8 cellular contexts compared by ENCODE assay signal in the genomic region with DNA sequence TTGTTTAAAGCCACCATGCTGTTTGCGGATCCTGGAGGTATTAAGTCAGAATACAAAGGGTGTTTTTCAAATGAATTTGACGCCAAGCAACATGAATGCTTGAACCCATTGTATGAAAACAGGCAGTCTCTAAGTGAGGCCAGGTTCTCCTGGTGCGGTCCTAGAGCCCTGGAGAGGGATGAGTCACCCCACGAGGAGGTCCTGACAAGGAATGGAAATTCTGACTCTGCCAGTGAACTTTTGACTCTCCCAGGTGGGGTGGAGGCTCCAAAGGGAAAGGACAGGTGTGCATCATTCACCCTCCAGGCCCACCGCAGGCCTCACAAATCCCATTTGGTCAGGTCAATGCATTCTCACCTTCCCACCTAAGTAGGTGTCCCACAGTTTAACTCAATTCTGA. TPM values are rescaled to one million over a fixed set of nuclear protein-coding genes. Genes with fewer than 3 reads are reported as not detected.
A peak's percentile ranks its signal among the peaks of the same experiment; 100 is the strongest.
DNase-seq lines count a peak whose midpoint lies in the region; ATAC-seq and TF ChIP-seq lines count a peak whose summit lies in the region.

No MANE protein-coding gene starts in this region.

- H3K9ac ChIP-seq in HCT116 (ENCODE audit: low read length), result peak overlapping the region; percentile 72

- TF ChIP-seq RAD21 in HCT116 (IDR thresholded peaks at IDR 0.05; ENCODE audit: low read depth), result no peak

- BruUV-seq in HCT116 (replicated peaks; lab: Mats Ljungman, UMichigan), result no TSS peak

- POLR2A ChIA-PET in HCT116 (lab: Charles Lee), result interaction anchor here (1.0 to 1.9 kb wide), 2 partner anchors 58 to 63 kb away, joined by 3 to 8 read pairs; no protein-coding TSS in a partner anchor

- H3K9me3 ChIP-seq in HCT116 (ENCODE audit: control insufficient read depth in 1 of 2, insufficient read depth in 1 of 2, low read depth in 1 of 2, low read length in 2 of 2), result no peaks in the 10 kb centered on the region
- no peaks in the 10 kb centered on the region for H3K9me3 ChIP-seq in testis

- intact Hi-C loops in HCT116 (cut with micrococcal nuclease) (loop anchor here (1.0 to 2.0 kb wide), 3 partner anchors 53 to 113 kb away; no protein-coding TSS in a partner anchor), testis (cut with DNase I; ENCODE audit: low total_unique reads) (no loop called here)
- intact Hi-C loops in activated CD4-positive, alpha-beta T cell treated with anti-CD3 and anti-CD28 coated beads, Interleukin-2, amount 10 ng/mL, durations not matched to agents 24 days and 14 days (cut with micrococcal nuclease), result loop anchor here (5.0 kb wide), 1 partner anchor 48 kb away; no protein-coding TSS in a partner anchor

- H3K27me3 ChIP-seq in HCT116 (ENCODE audit: insufficient read depth, low read length) (no peaks in the 10 kb centered on the region), testis (no peaks in the 10 kb centered on the region)

- H3K4me3 ChIP-seq in HCT116 (replicated peaks in 1 of 2; ENCODE audit: low read depth in 1 of 2, low read length in 2 of 2) (peak overlapping the region; percentile 64 to 69), testis (no peak overlapping the region)

- no peak for TF ChIP-seq POLR2A in HCT116 (IDR thresholded peaks at IDR 0.05; ENCODE audit: borderline replicate concordance, extremely low read depth, insufficient read depth, insufficient read length)
- no peak for TF ChIP-seq POLR2A in testis (IDR thresholded peaks at IDR 0.05)

- H3K79me2 ChIP-seq in HCT116 (ENCODE audit: insufficient read depth, low read length), result no peaks in the 10 kb centered on the region

- H4K20me1 ChIP-seq in HCT116 (ENCODE audit: insufficient read depth), result no peaks in the 10 kb centered on the region

- 64 to 75% methylated on average over 5 of the region's 5 CpGs for WGBS in testis, 2 donors

- H3K27me3 Mint-ChIP-seq in activated CD4-positive, alpha-beta T cell treated with anti-CD3 and anti-CD28 coated beads, Interleukin-2, amount 10 ng/mL, durations not matched to agents 24 days and 14 days, result peaks cover 4% of the 10 kb centered on the region

- peak overlapping the region; percentile 52 for H3K4me3 Mint-ChIP-seq in activated CD4-positive, alpha-beta T cell treated with anti-CD3 and anti-CD28 coated beads, Interleukin-2, amount 10 ng/mL, durations not matched to agents 24 days and 14 days

- peak overlapping the region; percentile 29 for H3K27ac Mint-ChIP-seq in activated CD4-positive, alpha-beta T cell treated with anti-CD3 and anti-CD28 coated beads, Interleukin-2, amount 10 ng/mL, durations not matched to agents 24 days and 14 days

- no peaks in the 10 kb centered on the region for H3K9me3 Mint-ChIP-seq in activated CD4-positive, alpha-beta T cell treated with anti-CD3 and anti-CD28 coated beads, Interleukin-2, amount 10 ng/mL, durations not matched to agents 24 days and 14 days

- H2AFZ ChIP-seq in HCT116 (ENCODE audit: low read depth, low read length, poor library complexity, severe bottlenecking), result no peak overlapping the region

- peak overlapping the region; percentile 97 for H3K4me2 ChIP-seq in HCT116 (ENCODE audit: low read length)

- H3K36me3 Mint-ChIP-seq in activated CD4-positive, alpha-beta T cell treated with anti-CD3 and anti-CD28 coated beads, Interleukin-2, amount 10 ng/mL, durations not matched to agents 24 days and 14 days (ENCODE audit: low read depth), result no peaks in the 10 kb centered on the region

- H3K27ac ChIP-seq in HCT116 (ENCODE audit: low read depth, low read length) (peak overlapping the region; percentile 86), testis (no peak overlapping the region)

- H3K9me2 ChIP-seq in HCT116 (ENCODE audit: insufficient read depth), result no peaks in the 10 kb centered on the region

- ATAC-seq in HCT116 (peak; percentile 70), esophagus mucosa (peak; percentile 87)

- TF ChIP-seq CTCF in HCT116 (IDR thresholded peaks at IDR 0.05 in 2 of 3, conservative IDR thresholded peaks at IDR 0.05 in 1 of 3; ENCODE audit: borderline replicate concordance in 1 of 3, insufficient read depth in 1 of 3, low read depth in 2 of 3, low read length in 2 of 3) (no peak), GM20000 (IDR thresholded peaks at IDR 0.05; ENCODE audit: extremely low read depth, missing control alignments) (no peak), testis (IDR thresholded peaks at IDR 0.05) (no peak)

- CTCF ChIA-PET in HCT116 (lab: Charles Lee), result interaction anchor here (1.0 to 3.0 kb wide), 3 partner anchors 27 to 112 kb away, joined by 3 to 15 read pairs (median 3); no protein-coding TSS in a partner anchor

- H3K4me1 ChIP-seq in HCT116 (ENCODE audit: control insufficient read depth in 1 of 2, insufficient read depth in 2 of 2, low read length in 2 of 2) (peaks cover 21 to 49% of the 10 kb centered on the region in 2 experiments), testis (peaks cover 8% of the 10 kb centered on the region)

- RAD21 ChIA-PET in HCT116 (lab: Charles Lee; ENCODE audit: low non-redundant PET in 1 of 2, low total read pairs in 2 of 2, uncharacterized antibody in 2 of 2, unreplicated experiment in 2 of 2), result no interaction called here

- DNase-seq in HCT116 (ENCODE audit: low read depth, low spot score) (peak; percentile 92), GM20000 (ENCODE audit: low spot score) (no peak), NCI-H1930 (lab: John Stamatoyannopoulos, UW) (no peak), testis (no peak), putamen (ENCODE audit: low spot score) (no peak)
- DNase-seq in activated CD4-positive, alpha-beta T cell treated with anti-CD3 and anti-CD28 coated beads, Interleukin-2, amount 10 ng/mL, durations not matched to agents 24 days and 14 days, result peak; percentile 63
- DNase-seq in stimulated activated CD4-positive, alpha-beta T cell treated with anti-CD3 and anti-CD28 coated beads, Interleukin-1b, Interleukin-23, amount 100 ng/mL, for 48 hours, result peak; percentile 58

- H3K36me3 ChIP-seq in HCT116 (ENCODE audit: control insufficient read depth in 1 of 2, insufficient read depth in 2 of 2, low read length in 2 of 2), result no peaks in the 10 kb centered on the region
- no peaks in the 10 kb centered on the region for H3K36me3 ChIP-seq in testis (ENCODE audit: low read depth, missing control alignments)

- peaks cover 18% of the 10 kb centered on the region for H3K4me1 Mint-ChIP-seq in activated CD4-positive, alpha-beta T cell treated with anti-CD3 and anti-CD28 coated beads, Interleukin-2, amount 10 ng/mL, durations not matched to agents 24 days and 14 days

TF ChIP-seq in HCT116, 20 proteins besides CTCF, POLR2A, EP300 and RAD21:
- TF ChIP-seq, protein P1, sequence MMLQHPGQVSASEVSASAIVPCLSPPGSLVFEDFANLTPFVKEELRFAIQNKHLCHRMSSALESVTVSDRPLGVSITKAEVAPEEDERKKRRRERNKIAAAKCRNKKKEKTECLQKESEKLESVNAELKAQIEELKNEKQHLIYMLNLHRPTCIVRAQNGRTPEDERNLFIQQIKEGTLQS (IDR thresholded peaks at IDR 0.05), result no peak
- TF ChIP-seq TCF7L2 (IDR thresholded peaks at IDR 0.05; ENCODE audit: borderline replicate concordance, extremely low read depth, insufficient read depth, insufficient read length), result peak; percentile 45
- TF ChIP-seq JUND (IDR thresholded peaks at IDR 0.05), result no peak
- no peak for TF ChIP-seq FOSL1 (IDR thresholded peaks at IDR 0.05; ENCODE audit: low read depth)
- TF ChIP-seq EGR1 (IDR thresholded peaks at IDR 0.05; ENCODE audit: low read depth), result no peak
- TF ChIP-seq EZH2 (IDR thresholded peaks at IDR 0.05), result no peak
- peak; percentile 53 for TF ChIP-seq YY1 (IDR thresholded peaks at IDR 0.05; ENCODE audit: extremely low read depth, insufficient replicate concordance, low read depth, low read length)
- TF ChIP-seq ZFX (IDR thresholded peaks at IDR 0.05), result no peak
- TF ChIP-seq CBX3 (IDR thresholded peaks at IDR 0.05; ENCODE audit: low read depth), result no peak
- peak; percentile 84 for TF ChIP-seq POLR2AphosphoS5 (IDR thresholded peaks at IDR 0.05; ENCODE audit: low read depth, low read length)
- TF ChIP-seq SIN3A (IDR thresholded peaks at IDR 0.05; ENCODE audit: low read depth), result no peak
- no peak for TF ChIP-seq ZNF274 (IDR thresholded peaks at IDR 0.05; ENCODE audit: low read depth, low read length)
- TF ChIP-seq, protein P2, sequence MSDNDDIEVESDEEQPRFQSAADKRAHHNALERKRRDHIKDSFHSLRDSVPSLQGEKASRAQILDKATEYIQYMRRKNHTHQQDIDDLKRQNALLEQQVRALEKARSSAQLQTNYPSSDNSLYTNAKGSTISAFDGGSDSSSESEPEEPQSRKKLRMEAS (IDR thresholded peaks at IDR 0.05), result no peak
- TF ChIP-seq EZH2phosphoT487 (IDR thresholded peaks at IDR 0.05; ENCODE audit: borderline replicate concordance), result no peak
- TF ChIP-seq, protein P3, sequence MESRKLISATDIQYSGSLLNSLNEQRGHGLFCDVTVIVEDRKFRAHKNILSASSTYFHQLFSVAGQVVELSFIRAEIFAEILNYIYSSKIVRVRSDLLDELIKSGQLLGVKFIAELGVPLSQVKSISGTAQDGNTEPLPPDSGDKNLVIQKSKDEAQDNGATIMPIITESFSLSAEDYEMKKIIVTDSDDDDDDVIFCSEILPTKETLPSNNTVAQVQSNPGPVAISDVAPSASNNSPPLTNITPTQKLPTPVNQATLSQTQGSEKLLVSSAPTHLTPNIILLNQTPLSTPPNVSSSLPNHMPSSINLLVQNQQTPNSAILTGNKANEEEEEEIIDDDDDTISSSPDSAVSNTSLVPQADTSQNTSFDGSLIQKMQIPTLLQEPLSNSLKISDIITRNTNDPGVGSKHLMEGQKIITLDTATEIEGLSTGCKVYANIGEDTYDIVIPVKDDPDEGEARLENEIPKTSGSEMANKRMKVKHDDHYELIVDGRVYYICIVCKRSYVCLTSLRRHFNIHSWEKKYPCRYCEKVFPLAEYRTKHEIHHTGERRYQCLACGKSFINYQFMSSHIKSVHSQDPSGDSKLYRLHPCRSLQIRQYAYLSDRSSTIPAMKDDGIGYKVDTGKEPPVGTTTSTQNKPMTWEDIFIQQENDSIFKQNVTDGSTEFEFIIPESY (IDR thresholded peaks at IDR 0.05; ENCODE audit: extremely low read depth, insufficient replicate concordance, low read length), result no peak

RNA-seq across cellular contexts. Expression of a gene that starts 1.5 kb away (rescaled TPM):
- total RNA-seq in HCT116 (2021; ENCODE audit: unreplicated experiment), result 41.4 TPM
- 18.1 and 23.8 TPM in 2 replicates for polyA plus RNA-seq in HCT116 (2012)
- total RNA-seq in activated CD4-positive, alpha-beta T cell treated with anti-CD3 and anti-CD28 coated beads, Interleukin-2, amount 10 ng/mL, durations not matched to agents 24 days and 14 days, result 0.21 TPM in 1 of 2 replicates, not detected in the other
- total RNA-seq in esophagus mucosa, result 9.0 TPM
- 10 to 100 TPM; 10.7 to 12.8 TPM for total RNA-seq in testis
- polyA plus RNA-seq in testis (ENCODE audit: insufficient read depth, low read depth, low replicate concordance), result 6.1 TPM

Comparison
In these comparisons a context has a peak if more than half of its experiments do, and no peak if none do; other contexts are left out.
1. DNase-seq: peak in HCT116 (single experiment), activated CD4-positive, alpha-beta T cell treated with anti-CD3 and anti-CD28 coated beads, Interleukin-2, amount 10 ng/mL, durations not matched to agents 24 days and 14 days (single experiment) and stimulated activated CD4-positive, alpha-beta T cell treated with anti-CD3 and anti-CD28 coated beads, Interleukin-1b, Interleukin-23, amount 100 ng/mL, for 48 hours (single experiment); none in GM20000 (single experiment), NCI-H1930 (0 of 2), testis (single experiment) and putamen (single experiment).
2. H3K4me3 ChIP-seq: peak in HCT116 (2 of 2); none in testis (0 of 2).